34 cellular contexts compared by ENCODE assay signal in the genomic region with DNA sequence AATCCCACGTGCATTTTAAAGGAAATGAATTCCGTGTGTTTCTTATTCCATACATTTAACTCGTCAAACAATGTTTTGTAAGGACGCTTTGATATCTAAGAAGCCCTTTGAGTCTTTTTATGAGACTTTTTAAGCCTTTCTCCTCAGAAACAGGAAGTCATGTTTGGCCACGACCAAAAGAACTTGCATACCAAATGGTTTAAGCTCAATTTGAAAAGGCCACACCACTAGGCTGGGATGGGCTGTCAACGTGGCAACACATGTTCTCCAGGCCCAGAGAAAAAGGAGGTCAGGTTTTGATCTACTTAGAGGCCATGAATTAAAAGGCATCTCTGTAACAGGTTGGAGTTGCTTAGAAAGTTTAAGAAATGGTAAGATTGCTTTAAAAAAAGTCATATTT.
DNase-seq lines count a peak whose midpoint lies in the region; ATAC-seq, FAIRE-seq and TF ChIP-seq lines count a peak whose summit lies in the region.
"Had no signal": no experiment of that assay in that cellular context is flagged by ENCODE, and none has a peak within 500 bp of the region (broad histone marks: within the 10 kb centered on the region; RNA-seq: fewer than 3 reads in every experiment).

No MANE protein-coding gene starts in this region.

- H3K9me3 ChIP-seq in adipocyte (ENCODE audit: control insufficient read depth, low read length) (no peaks in the 10 kb centered on the region), transverse colon (no peaks in the 10 kb centered on the region)
- H3K9me3 ChIP-seq: breast epithelium, left lung, neutrophil had no signal

- H3K36me3 ChIP-seq in adipocyte (ENCODE audit: control insufficient read depth, insufficient read depth, low read length, severe bottlenecking) = no peaks in the 10 kb centered on the region
- no peaks in the 10 kb centered on the region for H3K36me3 ChIP-seq in transverse colon
- H3K36me3 ChIP-seq: breast epithelium, left lung, neutrophil, SJSA1 had no signal

- no peak for ATAC-seq in SK-N-SH treated with all-trans-retinoic acid at 6 μM for 48 hours
- ATAC-seq: left lung, sciatic nerve, WTC11 had no signal

- peaks cover 38% of the 10 kb centered on the region for H3K4me1 Mint-ChIP-seq in mesothelial cell of epicardium
- H3K4me1 Mint-ChIP-seq: activated CD4-positive, alpha-beta T cell treated with anti-CD3 and anti-CD28 coated beads, Interleukin-2, amount 10 ng/mL, durations not matched to agents 24 days and 14 days; WTC11 had no signal

- in situ Hi-C loops in transverse colon (cut with MboI; ENCODE audit: low pct_ligation_motif_present in 1 of 4, low pct_unique_long_range_greater_than_20kb in 1 of 4, low sequenced_read_pairs in 3 of 4) = no loop called here

- no peak overlapping the region for H3K4me3 Mint-ChIP-seq in mesothelial cell of epicardium
- H3K4me3 Mint-ChIP-seq: activated CD4-positive, alpha-beta T cell treated with anti-CD3 and anti-CD28 coated beads, Interleukin-2, amount 10 ng/mL, durations not matched to agents 24 days and 14 days; memory B cell; WTC11 had no signal

- no peak for FAIRE-seq in RCC 7860 (lab: Jason Lieb, UNC)
- FAIRE-seq: endothelial cell of umbilical vein, GM19239 had no signal

- TF ChIP-seq POLR2A in transverse colon (IDR thresholded peaks at IDR 0.05) = no peak

- H3K36me3 Mint-ChIP-seq in mesothelial cell of epicardium = peaks cover 2% of the 10 kb centered on the region
- H3K36me3 Mint-ChIP-seq: activated naive CD4-positive, alpha-beta T cell treated with anti-CD3 and anti-CD28 coated beads, Interleukin-2, amount 50 U/mL, for 72 hours; memory B cell had no signal

- peaks cover 13% of the 10 kb centered on the region for H3K9me3 Mint-ChIP-seq in mesothelial cell of epicardium
- H3K9me3 Mint-ChIP-seq: activated CD4-positive, alpha-beta T cell treated with anti-CD3 and anti-CD28 coated beads, Interleukin-2, amount 10 ng/mL, durations not matched to agents 24 days and 14 days; activated naive CD4-positive, alpha-beta T cell treated with anti-CD3 and anti-CD28 coated beads, Interleukin-2, amount 50 U/mL, for 72 hours had no signal

- no peak overlapping the region for H3K27ac ChIP-seq in transverse colon
- H3K27ac ChIP-seq: 22Rv1, breast epithelium, C4-2B, HL-60, KMS-11, left lung, neutrophil, SJSA1 had no signal

- no peaks in the 10 kb centered on the region for H3K27me3 ChIP-seq in adipocyte (replicated peaks; ENCODE audit: control insufficient read depth, insufficient read depth, low read length)
- H3K27me3 ChIP-seq in transverse colon = no peaks in the 10 kb centered on the region
- H3K27me3 ChIP-seq: breast epithelium, left lung, neutrophil, SJSA1 had no signal

- H3K27ac Mint-ChIP-seq in mesothelial cell of epicardium = peak overlapping the region; percentile 71
- H3K27ac Mint-ChIP-seq: activated CD4-positive, alpha-beta T cell treated with anti-CD3 and anti-CD28 coated beads, Interleukin-2, amount 10 ng/mL, durations not matched to agents 24 days and 14 days; activated naive CD4-positive, alpha-beta T cell treated with anti-CD3 and anti-CD28 coated beads, Interleukin-2, amount 50 U/mL, for 72 hours; memory B cell; WTC11 had no signal

- H3K4me3 ChIP-seq in adipocyte (ENCODE audit: low read length) (no peak overlapping the region), transverse colon (no peak overlapping the region)
- H3K4me3 ChIP-seq: breast epithelium, left lung, SJSA1 had no signal

- TF ChIP-seq EP300 in transverse colon (IDR thresholded peaks at IDR 0.05; ENCODE audit: low read depth) = no peak

- H3K4me1 ChIP-seq in adipocyte (ENCODE audit: control insufficient read depth, insufficient read depth, low read length) (no peaks in the 10 kb centered on the region), transverse colon (no peaks in the 10 kb centered on the region)
- H3K4me1 ChIP-seq: breast epithelium, left lung, SJSA1 had no signal

- TF ChIP-seq CTCF in mesothelial cell of epicardium (IDR thresholded peaks at IDR 0.05; ENCODE audit: unreplicated experiment) (no peak), transverse colon (IDR thresholded peaks at IDR 0.05) (no peak)

- intact Hi-C loops in transverse colon (cut with DNase I; ENCODE audit: low total_unique reads) = no loop called here

- no peaks in the 10 kb centered on the region for H3K27me3 Mint-ChIP-seq in mesothelial cell of epicardium (ENCODE audit: low read depth)
- H3K27me3 Mint-ChIP-seq: activated CD4-positive, alpha-beta T cell treated with anti-CD3 and anti-CD28 coated beads, Interleukin-2, amount 10 ng/mL, durations not matched to agents 24 days and 14 days; memory B cell had no signal

- WGBS in transverse colon (ENCODE audit: low coverage in 1 of 2), 2 donors = 62 to 66% methylated on average over 6 of the region's 6 CpGs

- H3K9ac ChIP-seq in adipocyte (ENCODE audit: low read length) = no peak overlapping the region
- H3K9ac ChIP-seq: KMS-11 had no signal

- peak; percentile 28 for DNase-seq in NCI-H82 (lab: John Stamatoyannopoulos, UW)
- DNase-seq in NCI-H82 treated with DMSO at 0.1 percent for 48 hours (lab: John Stamatoyannopoulos, UW; ENCODE audit: unreplicated experiment) = no peak
- DNase-seq in adipocyte (ENCODE audit: low read depth) = peak; percentile 21
- no peak for DNase-seq in mesothelial cell of epicardium (ENCODE audit: low spot score in 2 of 2, unreplicated experiment in 2 of 2)
- DNase-seq in RCC 7860 (ENCODE audit: low spot score) = no peak
- DNase-seq in transverse colon = no peak
- no peak for DNase-seq in GDM1 (lab: John Stamatoyannopoulos, UW)
- DNase-seq: activated CD4-positive, alpha-beta T cell treated with anti-CD3 and anti-CD28 coated beads, Interleukin-2, amount 10 ng/mL, durations not matched to agents 24 days and 14 days; activated effector memory CD4-positive, alpha-beta T cell treated with Interleukin-2 at 50 U/mL for 16 hours; GF-D8; glutamatergic neuron; islet precursor cell; left lung; NCI-H1417 treated with DMSO at 0.1 percent for 48 hours; NCI-H2081; NCI-H226; NCI-H526 treated with DMSO at 0.1 percent for 48 hours; RPMI8226; stimulated activated CD4-positive, alpha-beta T cell treated with anti-CD3 and anti-CD28 coated beads, Interleukin-4, amount 100 ng/mL, for 24 hours; trophoblast cell had no signal

TF ChIP-seq in SK-N-SH treated with all-trans-retinoic acid at 6 μM for 48 hours, 23 proteins besides CTCF, POLR2A, EP300 and RAD21 (continues in another document):
- TF ChIP-seq TOX (CRISPR knock-in tag; IDR thresholded peaks at IDR 0.05; ENCODE audit: borderline replicate concordance) = no peak
- no peak for TF ChIP-seq PPARA (CRISPR knock-in tag; IDR thresholded peaks at IDR 0.05; ENCODE audit: borderline replicate concordance)
- no peak for TF ChIP-seq TCF4 (CRISPR knock-in tag; IDR thresholded peaks at IDR 0.05; ENCODE audit: borderline replicate concordance)
- TF ChIP-seq ARNTL (CRISPR knock-in tag; IDR thresholded peaks at IDR 0.05; ENCODE audit: borderline replicate concordance, low read depth) = no peak
- TF ChIP-seq RARB (CRISPR knock-in tag; IDR thresholded peaks at IDR 0.05) = no peak
- no peak for TF ChIP-seq ZNF565 (CRISPR knock-in tag; conservative IDR thresholded peaks at IDR 0.05; ENCODE audit: low read depth)
- TF ChIP-seq ESRRG (CRISPR knock-in tag; IDR thresholded peaks at IDR 0.05) = no peak
- no peak for TF ChIP-seq OSR1 (CRISPR knock-in tag; IDR thresholded peaks at IDR 0.05)
- no peak for TF ChIP-seq CREB5 (CRISPR knock-in tag; IDR thresholded peaks at IDR 0.05; ENCODE audit: low read depth)
- no peak for TF ChIP-seq GLIS3 (CRISPR knock-in tag; IDR thresholded peaks at IDR 0.05)
- no peak for TF ChIP-seq ZFP30 (CRISPR knock-in tag; IDR thresholded peaks at IDR 0.05)
- TF ChIP-seq ZNF70 (CRISPR knock-in tag; IDR thresholded peaks at IDR 0.05) = no peak
- no peak for TF ChIP-seq ZC3H10 (CRISPR knock-in tag; IDR thresholded peaks at IDR 0.05)
- TF ChIP-seq POU6F1 (CRISPR knock-in tag; IDR thresholded peaks at IDR 0.05; ENCODE audit: borderline replicate concordance, low read depth) = no peak
- TF ChIP-seq SNAI2 (CRISPR knock-in tag; IDR thresholded peaks at IDR 0.05) = no peak
- no peak for TF ChIP-seq ZNF8 (CRISPR knock-in tag; IDR thresholded peaks at IDR 0.05)

Comparison
In these comparisons a context has a peak if more than half of its experiments do, and no peak if none do; other contexts are left out.
1. DNase-seq: peak in NCI-H82 (single experiment) and adipocyte (single experiment); none in NCI-H82 treated with DMSO at 0.1 percent for 48 hours (single experiment), mesothelial cell of epicardium (0 of 2), RCC 7860 (single experiment), transverse colon (single experiment) and GDM1 (single experiment).